ENCODE assay signal across 1 cellular context in the genomic region with DNA sequence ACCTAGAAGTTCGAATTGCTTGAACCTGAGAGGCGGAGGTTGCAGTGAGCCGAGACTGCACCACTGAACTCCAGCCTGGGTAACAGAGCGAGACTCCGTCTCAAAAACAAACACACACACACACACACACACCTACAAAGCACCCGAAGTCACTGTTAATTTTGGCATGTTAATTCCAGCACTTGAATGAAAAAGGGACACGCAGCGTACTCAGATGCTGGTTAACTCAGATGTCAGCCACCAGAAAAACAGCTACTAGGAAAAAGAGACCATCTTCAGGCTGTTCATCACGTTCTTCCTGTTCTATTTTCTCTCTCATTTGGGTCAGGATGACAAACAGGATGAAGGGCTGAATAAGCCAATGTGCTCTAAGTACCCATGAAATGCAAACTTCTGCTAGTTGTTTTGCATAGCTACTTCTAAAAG.
TF ChIP-seq lines count a peak whose summit lies in the region.

No MANE protein-coding gene starts in this region.

TF ChIP-seq in GM23338, 12 proteins besides CTCF, POLR2A, EP300 and RAD21 (continued from another document):
- no peak for TF ChIP-seq ZNF462 (CRISPR knock-in tag; IDR thresholded peaks at IDR 0.05)
- TF ChIP-seq EZH2phosphoT487 (IDR thresholded peaks at IDR 0.05; ENCODE audit: unreplicated experiment), result no peak
- TF ChIP-seq STAT1 (IDR thresholded peaks at IDR 0.05; ENCODE audit: unreplicated experiment), result no peak
- TF ChIP-seq POLR2AphosphoS5 (IDR thresholded peaks at IDR 0.05; ENCODE audit: low read depth), result no peak
- no peak for TF ChIP-seq ZNF114 (CRISPR knock-in tag; IDR thresholded peaks at IDR 0.05)
- no peak for TF ChIP-seq ZNF331 (CRISPR knock-in tag; IDR thresholded peaks at IDR 0.05; ENCODE audit: low read depth)
- no peak for TF ChIP-seq NANOG (IDR thresholded peaks at IDR 0.05; ENCODE audit: borderline replicate concordance)
